22 cellular contexts compared by ENCODE assay signal in genomic region chr5:99544326-99544725, GRCh38.
"Had no signal": no experiment of that assay in that cellular context is flagged by ENCODE, and none has a peak within 500 bp of the region (broad histone marks: within the 10 kb centered on the region; RNA-seq: fewer than 3 reads in every experiment).

No MANE protein-coding gene starts in this region.

- H3K4me1 ChIP-seq: gastroesophageal sphincter, lower lobe of right lung, neural progenitor cell, prostate gland, tibial nerve had no signal

- DNase-seq: activated CD4-positive, alpha-beta T cell treated with anti-CD3 and anti-CD28 coated beads, Interleukin-2, amount 10 ng/mL, durations not matched to agents 7 days and 5 days; activated CD8-positive, alpha-beta T cell treated with anti-CD3 and anti-CD28 coated beads, Interleukin-2, amount 10 ng/mL, durations not matched to agents 7 days and 5 days; activated naive CD4-positive, alpha-beta T cell treated with Interleukin-2 at 50 U/mL for 16 hours; activated T-cell treated with anti-CD3 and anti-CD28 coated beads, Interleukin-2, amount 50 U/mL, for 24 hours; anterior cingulate cortex; cortex of kidney; effector CD4-positive, alpha-beta T cell; left colon; lower lobe of right lung; right cardiac atrium; stimulated activated CD4-positive, alpha-beta T cell treated with anti-CD3 and anti-CD28 coated beads, Interleukin-15, amount 100 ng/mL, for 24 hours; stimulated activated CD4-positive, alpha-beta T cell treated with anti-CD3 and anti-CD28 coated beads, Interleukin-2, amount 100 ng/mL, for 48 hours had no signal

- H3K27me3 ChIP-seq: gastroesophageal sphincter, neural progenitor cell, tibial nerve had no signal

- H3K4me3 Mint-ChIP-seq: activated CD4-positive, alpha-beta T cell treated with anti-CD3 and anti-CD28 coated beads, Interleukin-2, amount 10 ng/mL, durations not matched to agents 7 days and 5 days; activated CD8-positive, alpha-beta T cell treated with anti-CD3 and anti-CD28 coated beads, Interleukin-2, amount 10 ng/mL, durations not matched to agents 7 days and 5 days; activated T-cell treated with anti-CD3 and anti-CD28 coated beads, Interleukin-2, amount 50 U/mL, for 24 hours; neural progenitor cell; stimulated activated naive CD8-positive, alpha-beta T cell treated with anti-CD3 and anti-CD28 coated beads, Interleukin-15, Interleukin-2, amounts not matched to agents 100 ng/mL and 50 ng/mL, for 24 hours; T-helper 2 cell treated with Interferon-gamma antibody and Interleukin-4, amounts not matched to agents 5 μg/mL and 100 μg/mL, for 36 hours had no signal

- ATAC-seq: activated CD4-positive, CD25-positive, alpha-beta regulatory T cell treated with anti-CD3 and anti-CD28 coated beads, Interleukin-2, amount 50 U/mL, for 24 hours; activated CD8-positive, alpha-beta T cell treated with anti-CD3 and anti-CD28 coated beads, Interleukin-2, amount 10 ng/mL, durations not matched to agents 7 days and 5 days; esophagus mucosa; gastroesophageal sphincter; left colon; lower lobe of right lung; right cardiac atrium had no signal

- H3K4me2 ChIP-seq: neural progenitor cell had no signal

- H3K4me3 ChIP-seq: gastroesophageal sphincter, lower lobe of right lung, neural progenitor cell, prostate gland, skin epidermis, tibial nerve had no signal

- H3K9me3 ChIP-seq: gastroesophageal sphincter, lower lobe of right lung, prostate gland, tibial nerve had no signal

- H3K36me3 ChIP-seq: gastroesophageal sphincter, lower lobe of right lung, neural progenitor cell, prostate gland, tibial nerve had no signal

- H3K27ac ChIP-seq: gastroesophageal sphincter, lower lobe of right lung, neural progenitor cell, prostate gland, skin epidermis, tibial nerve had no signal

- H3K36me3 Mint-ChIP-seq: neural progenitor cell had no signal

- H3K4me1 Mint-ChIP-seq: activated CD4-positive, alpha-beta T cell treated with anti-CD3 and anti-CD28 coated beads, Interleukin-2, amount 10 ng/mL, durations not matched to agents 7 days and 5 days had no signal

- H3K27me3 Mint-ChIP-seq: activated CD4-positive, alpha-beta T cell treated with anti-CD3 and anti-CD28 coated beads, Interleukin-2, amount 10 ng/mL, durations not matched to agents 7 days and 5 days; activated T-cell treated with anti-CD3 and anti-CD28 coated beads, Interleukin-2, amount 50 U/mL, for 24 hours; stimulated activated naive CD8-positive, alpha-beta T cell treated with anti-CD3 and anti-CD28 coated beads, Interleukin-15, Interleukin-2, amounts not matched to agents 100 ng/mL and 50 ng/mL, for 24 hours had no signal

- H3K9ac ChIP-seq: neural progenitor cell had no signal

- H2AFZ ChIP-seq: neural progenitor cell had no signal

- H3K27ac Mint-ChIP-seq: activated CD4-positive, alpha-beta T cell treated with anti-CD3 and anti-CD28 coated beads, Interleukin-2, amount 10 ng/mL, durations not matched to agents 7 days and 5 days; activated CD8-positive, alpha-beta T cell treated with anti-CD3 and anti-CD28 coated beads, Interleukin-2, amount 10 ng/mL, durations not matched to agents 7 days and 5 days; activated T-cell treated with anti-CD3 and anti-CD28 coated beads, Interleukin-2, amount 50 U/mL, for 24 hours; activated T-helper 2 cell treated with anti-CD3 and anti-CD28 coated beads, Interferon-gamma antibody, Interleukin-2, Interleukin-4, amounts not matched to agents 10 μg/mL and 5 μg/mL and 100 μg/mL, durations not matched to agents 14 hours and 24 hours and 36 hours; neural progenitor cell; stimulated activated naive CD8-positive, alpha-beta T cell treated with anti-CD3 and anti-CD28 coated beads, Interleukin-15, Interleukin-2, amounts not matched to agents 100 ng/mL and 50 ng/mL, for 24 hours; T-helper 2 cell treated with Interferon-gamma antibody and Interleukin-4, amounts not matched to agents 5 μg/mL and 100 μg/mL, for 36 hours had no signal

- H3K9me3 Mint-ChIP-seq: activated CD4-positive, alpha-beta T cell treated with anti-CD3 and anti-CD28 coated beads, Interleukin-2, amount 10 ng/mL, durations not matched to agents 7 days and 5 days; activated T-helper 2 cell treated with anti-CD3 and anti-CD28 coated beads, Interferon-gamma antibody, Interleukin-2, Interleukin-4, amounts not matched to agents 10 μg/mL and 5 μg/mL and 100 μg/mL, durations not matched to agents 14 hours and 24 hours and 36 hours; stimulated activated naive CD8-positive, alpha-beta T cell treated with anti-CD3 and anti-CD28 coated beads, Interleukin-15, Interleukin-2, amounts not matched to agents 100 ng/mL and 50 ng/mL, for 24 hours; T-helper 2 cell treated with Interferon-gamma antibody and Interleukin-4, amounts not matched to agents 5 μg/mL and 100 μg/mL, for 36 hours had no signal
